In the genomic region with DNA sequence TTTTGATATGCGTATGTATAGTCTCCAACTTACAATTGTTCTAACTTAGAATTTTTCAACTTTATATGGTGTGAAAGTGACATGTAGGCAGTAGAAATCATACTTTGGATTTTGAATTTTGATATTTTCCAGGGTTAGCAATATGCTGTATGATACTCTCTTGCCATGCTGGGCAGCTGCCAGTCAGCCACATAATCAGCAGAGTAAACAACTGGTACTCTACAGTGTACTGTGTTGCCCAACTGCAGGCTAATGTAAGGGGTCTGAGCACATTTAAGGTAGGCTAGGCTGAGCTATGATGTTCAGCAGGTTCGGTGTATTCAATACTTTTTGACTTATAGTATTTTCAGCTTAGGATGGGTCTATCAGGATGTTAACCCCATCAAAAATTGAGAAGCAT, we compare ENCODE assay signal across 27 cellular contexts.
"Had no signal": no experiment of that assay in that cellular context is flagged by ENCODE, and none has a peak within 500 bp of the region (broad histone marks: within the 10 kb centered on the region; RNA-seq: fewer than 3 reads in every experiment).

No MANE protein-coding gene starts in this region.

- H3K4me1 Mint-ChIP-seq: central memory CD8-positive, alpha-beta T cell; naive thymus-derived CD8-positive, alpha-beta T cell had no signal

- H3K4me3 ChIP-seq: breast epithelium, neural progenitor cell, prostate gland, spleen, thoracic aorta had no signal

- DNase-seq: activated CD4-positive, alpha-beta T cell treated with anti-CD3 and anti-CD28 coated beads for 1 hour; activated CD4-positive, alpha-beta T cell treated with anti-CD3 and anti-CD28 coated beads, Interleukin-2, amount 50 U/mL, for 4 hours; activated CD8-positive, alpha-beta memory T cell treated with anti-CD3 and anti-CD28 coated beads for 24 hours; activated CD8-positive, alpha-beta memory T cell treated with anti-CD3 and anti-CD28 coated beads, Interleukin-2, amount 50 U/mL, for 48 hours; activated naive CD4-positive, alpha-beta T cell treated with Interleukin-2 at 50 U/mL for 16 hours; activated naive CD8-positive, alpha-beta T cell treated with anti-CD3 and anti-CD28 coated beads, Interleukin-2, amount 10 ng/mL, durations not matched to agents 7 days and 5 days; activated T-cell treated with anti-CD3 and anti-CD28 coated beads, Interleukin-2, amount 50 U/mL, for 4 hours; amniotic stem cell; effector memory CD4-positive, alpha-beta T cell; foreskin keratinocyte; left colon; mammary epithelial cell; naive thymus-derived CD8-positive, alpha-beta T cell; spleen; stimulated activated CD4-positive, alpha-beta T cell treated with anti-CD3 and anti-CD28 coated beads, Interleukin-4, amount 100 ng/mL, for 1 hour; stimulated activated naive CD4-positive, alpha-beta T cell; WERI-Rb-1 had no signal

- H3K27me3 ChIP-seq: breast epithelium, foreskin keratinocyte, neural progenitor cell had no signal

- H3K36me3 ChIP-seq: breast epithelium, neural progenitor cell, prostate gland, spleen, thoracic aorta, WERI-Rb-1 had no signal

- H3K9me3 ChIP-seq: breast epithelium, prostate gland, spleen, thoracic aorta had no signal

- FAIRE-seq: colon, keratinocyte had no signal

- H3K4me3 Mint-ChIP-seq: activated naive CD8-positive, alpha-beta T cell treated with anti-CD3 and anti-CD28 coated beads, Interleukin-2, amount 10 ng/mL, durations not matched to agents 7 days and 5 days; activated T-cell treated with anti-CD3 and anti-CD28 coated beads, Interleukin-2, amount 50 U/mL, for 4 hours; central memory CD8-positive, alpha-beta T cell; mesothelial cell of epicardium; naive thymus-derived CD8-positive, alpha-beta T cell; neural progenitor cell; type B pancreatic cell had no signal

- H3K36me3 Mint-ChIP-seq: activated naive CD8-positive, alpha-beta T cell treated with anti-CD3 and anti-CD28 coated beads, Interleukin-2, amount 10 ng/mL, durations not matched to agents 7 days and 5 days; mesothelial cell of epicardium; naive thymus-derived CD8-positive, alpha-beta T cell; neural progenitor cell; type B pancreatic cell had no signal

- H3K4me1 ChIP-seq: foreskin keratinocyte, prostate gland, spleen had no signal

- H3K9me3 Mint-ChIP-seq: activated naive CD8-positive, alpha-beta T cell treated with anti-CD3 and anti-CD28 coated beads, Interleukin-2, amount 10 ng/mL, durations not matched to agents 7 days and 5 days; activated T-cell treated with anti-CD3 and anti-CD28 coated beads, Interleukin-2, amount 50 U/mL, for 4 hours; activated T-helper 2 cell treated with anti-CD3 and anti-CD28 coated beads, Interferon-gamma antibody, Interleukin-2, Interleukin-4, amounts not matched to agents 10 μg/mL and 5 μg/mL and 100 μg/mL, durations not matched to agents 14 hours and 24 hours and 36 hours; central memory CD8-positive, alpha-beta T cell; mesothelial cell of epicardium; naive thymus-derived CD8-positive, alpha-beta T cell; neural progenitor cell; type B pancreatic cell had no signal

- H3K4me2 ChIP-seq: neural progenitor cell had no signal

- H3K27me3 Mint-ChIP-seq: type B pancreatic cell had no signal

- H3K27ac ChIP-seq: breast epithelium, foreskin keratinocyte, neural progenitor cell, prostate gland, spleen, thoracic aorta, WERI-Rb-1 had no signal

- ATAC-seq: activated T-cell treated with anti-CD3 and anti-CD28 coated beads, Interleukin-2, amount 50 U/mL, for 4 hours; foreskin keratinocyte; left colon; naive thymus-derived CD8-positive, alpha-beta T cell had no signal

- H2AFZ ChIP-seq: neural progenitor cell had no signal

- H3K27ac Mint-ChIP-seq: activated naive CD8-positive, alpha-beta T cell treated with anti-CD3 and anti-CD28 coated beads, Interleukin-2, amount 10 ng/mL, durations not matched to agents 7 days and 5 days; activated T-helper 2 cell treated with anti-CD3 and anti-CD28 coated beads, Interferon-gamma antibody, Interleukin-2, Interleukin-4, amounts not matched to agents 10 μg/mL and 5 μg/mL and 100 μg/mL, durations not matched to agents 14 hours and 24 hours and 36 hours; mesothelial cell of epicardium; naive thymus-derived CD8-positive, alpha-beta T cell; neural progenitor cell; type B pancreatic cell had no signal
